Comparison of ENCODE assay signal across 13 cellular contexts in genomic region chr12:132866251-132866828, GRCh38. TPM values are rescaled to one million over a fixed set of nuclear protein-coding genes. Genes with fewer than 3 reads are reported as not detected.
DNase-seq lines count a peak whose midpoint lies in the region; ATAC-seq and TF ChIP-seq lines count a peak whose summit lies in the region.
"Had no signal": no experiment of that assay in that cellular context is flagged by ENCODE, and none has a peak within 500 bp of the region (broad histone marks: within the 10 kb centered on the region; RNA-seq: fewer than 3 reads in every experiment).

No MANE protein-coding gene starts in this region.

- TF ChIP-seq POLR2A in upper lobe of left lung (IDR thresholded peaks at IDR 0.05), result peak in 1 of 4 donors; percentile 60

- CTCF ChIA-PET in Calu3 (lab: Charles Lee), result no interaction called here

- H3K4me1 Mint-ChIP-seq in activated T-helper 17 cell treated with anti-CD3 and anti-CD28 coated beads, Interleukin-2, amount 50 U/mL, for 72 hours, result peaks cover 11% of the 10 kb centered on the region
- no peaks in the 10 kb centered on the region for H3K4me1 Mint-ChIP-seq in Calu3 (ENCODE audit: low read depth, unreplicated experiment)

- no peaks in the 10 kb centered on the region for H3K27me3 ChIP-seq in upper lobe of left lung

- BruUV-seq in Calu3 (replicated peaks; lab: Mats Ljungman, UMichigan), result no TSS peak

- peak in 1 of 2 donors; percentile 9 for ATAC-seq in activated naive CD4-positive, alpha-beta T cell treated with anti-CD3 and anti-CD28 coated beads, Interleukin-2, amount 50 U/mL, for 72 hours
- ATAC-seq in activated T-helper 17 cell treated with anti-CD3 and anti-CD28 coated beads, Interleukin-2, amount 50 U/mL, for 72 hours (replicated peaks), result no peak
- ATAC-seq in upper lobe of left lung (ENCODE audit: low FRiP score in 2 of 2), result no peak
- ATAC-seq: GM12878, left colon had no signal

- WGBS in upper lobe of left lung, 2 donors, result 77 to 79% methylated on average over 13 to 14 of the region's 14 CpGs

- H3K9me3 ChIP-seq in upper lobe of left lung, result no peaks in the 10 kb centered on the region

- H3K36me3 ChIP-seq in upper lobe of left lung, result peaks cover 17 to 87% (median 62%) of the 10 kb centered on the region in 4 donors

- peak overlapping the region; percentile 71 to 90 for H3K27ac Mint-ChIP-seq in activated naive CD4-positive, alpha-beta T cell treated with anti-CD3 and anti-CD28 coated beads, Interleukin-2, amount 50 U/mL, for 72 hours
- peak overlapping the region; percentile 90 for H3K27ac Mint-ChIP-seq in activated T-helper 17 cell treated with anti-CD3 and anti-CD28 coated beads, Interleukin-2, amount 50 U/mL, for 72 hours
- H3K27ac Mint-ChIP-seq in Calu3 (ENCODE audit: unreplicated experiment), result no peak overlapping the region

- no peaks in the 10 kb centered on the region for H3K4me1 ChIP-seq in upper lobe of left lung

- no peak for TF ChIP-seq EP300 in upper lobe of left lung (IDR thresholded peaks at IDR 0.05)

- peak overlapping the region in 3 of 4 donors; percentile 8 to 38 (median 31) for H3K27ac ChIP-seq in upper lobe of left lung

- H3K4me3 ChIP-seq in fibroblast of the aortic adventitia (ENCODE audit: low read depth, low read length) (no peak overlapping the region), upper lobe of left lung (no peak overlapping the region)
- H3K4me3 ChIP-seq: GM12878 had no signal

- H3K9me3 Mint-ChIP-seq in activated naive CD4-positive, alpha-beta T cell treated with anti-CD3 and anti-CD28 coated beads, Interleukin-2, amount 50 U/mL, for 72 hours, result no peaks in the 10 kb centered on the region
- H3K9me3 Mint-ChIP-seq in activated T-helper 17 cell treated with anti-CD3 and anti-CD28 coated beads, Interleukin-2, amount 50 U/mL, for 72 hours, result no peaks in the 10 kb centered on the region
- peaks cover 8% of the 10 kb centered on the region for H3K9me3 Mint-ChIP-seq in Calu3 (ENCODE audit: low read depth, unreplicated experiment)
- H3K9me3 Mint-ChIP-seq: CD4-positive, alpha-beta memory T cell had no signal

- DNase-seq in activated naive CD4-positive, alpha-beta T cell treated with anti-CD3 and anti-CD28 coated beads, Interleukin-2, amount 50 U/mL, for 72 hours (ENCODE audit: low spot score in 2 of 2), result no peak
- DNase-seq in activated naive CD4-positive, alpha-beta T cell treated with anti-CD3 and anti-CD28 coated beads, Interleukin-2, amount 50 U/mL, for 16 hours, result no peak
- DNase-seq in fibroblast of the aortic adventitia (ENCODE audit: low read depth) (peak; percentile 57), upper lobe of left lung (no peak), NCI-H1092 treated with DMSO at 0.1 percent for 48 hours (lab: John Stamatoyannopoulos, UW) (no peak), Calu3 (no peak)
- no peak for DNase-seq in activated effector memory CD4-positive, alpha-beta T cell treated with Interleukin-2 at 50 U/mL for 16 hours
- DNase-seq: effector memory CD4-positive, alpha-beta T cell; left colon; NCI-H1105 treated with DMSO at 0.1 percent for 48 hours had no signal

- H3K36me3 Mint-ChIP-seq in activated naive CD4-positive, alpha-beta T cell treated with anti-CD3 and anti-CD28 coated beads, Interleukin-2, amount 50 U/mL, for 72 hours, result peaks cover 16 to 24% of the 10 kb centered on the region in 2 donors
- peaks cover 80% of the 10 kb centered on the region for H3K36me3 Mint-ChIP-seq in activated T-helper 17 cell treated with anti-CD3 and anti-CD28 coated beads, Interleukin-2, amount 50 U/mL, for 72 hours (ENCODE audit: low read depth)
- H3K36me3 Mint-ChIP-seq in Calu3 (ENCODE audit: insufficient read depth, unreplicated experiment), result peaks cover 30% of the 10 kb centered on the region

- no peaks in the 10 kb centered on the region for H3K27me3 Mint-ChIP-seq in activated T-helper 17 cell treated with anti-CD3 and anti-CD28 coated beads, Interleukin-2, amount 50 U/mL, for 72 hours
- H3K27me3 Mint-ChIP-seq in Calu3 (ENCODE audit: unreplicated experiment), result no peaks in the 10 kb centered on the region
- H3K27me3 Mint-ChIP-seq: CD4-positive, alpha-beta memory T cell had no signal

- intact Hi-C loops in Calu3 (cut with micrococcal nuclease; ENCODE audit: unreplicated experiment), result no loop called here

- TF ChIP-seq CTCF in fibroblast of the aortic adventitia (IDR thresholded peaks at IDR 0.05; ENCODE audit: insufficient read depth, low read length) (no peak), upper lobe of left lung (IDR thresholded peaks at IDR 0.05) (no peak), Calu3 (IDR thresholded peaks at IDR 0.05; ENCODE audit: unreplicated experiment) (no peak)

- peak overlapping the region; percentile 44 for H3K4me3 Mint-ChIP-seq in activated T-helper 17 cell treated with anti-CD3 and anti-CD28 coated beads, Interleukin-2, amount 50 U/mL, for 72 hours
- H3K4me3 Mint-ChIP-seq in Calu3 (ENCODE audit: low read depth, unreplicated experiment), result no peak overlapping the region

RNA-seq across cellular contexts. Expression of gene CHFR, which starts 21.1 kb away (rescaled TPM):
- total RNA-seq in activated naive CD4-positive, alpha-beta T cell treated with anti-CD3 and anti-CD28 coated beads, Interleukin-2, amount 50 U/mL, for 72 hours, result 10 to 100 TPM; 60.4 to 73.2 TPM
- total RNA-seq in activated T-helper 17 cell treated with anti-CD3 and anti-CD28 coated beads, Interleukin-2, amount 50 U/mL, for 72 hours, result 10 to 100 TPM; 41.5 to 59.9 TPM
- total RNA-seq in fibroblast of the aortic adventitia (ENCODE audit: low replicate concordance) (24.3 and 41.9 TPM in 2 replicates), upper lobe of left lung (100 to 1,000 TPM in 2 of 6 donors, 10 to 100 TPM in 4; 42.2 to 136 (median 50.5) TPM), Calu3 (2022) (47.2 and 49.5 TPM in 2 replicates)

RNA-seq across cellular contexts. Expression of gene GOLGA3, which starts 37.7 kb away (rescaled TPM):
- 10 to 100 TPM; 44.0 to 52.7 TPM for total RNA-seq in activated naive CD4-positive, alpha-beta T cell treated with anti-CD3 and anti-CD28 coated beads, Interleukin-2, amount 50 U/mL, for 72 hours
- total RNA-seq in activated T-helper 17 cell treated with anti-CD3 and anti-CD28 coated beads, Interleukin-2, amount 50 U/mL, for 72 hours, result 10 to 100 TPM; 51.8 to 56.8 TPM
- total RNA-seq in fibroblast of the aortic adventitia (ENCODE audit: low replicate concordance) (88.3 and 104 TPM in 2 replicates), upper lobe of left lung (100 to 1,000 TPM in 1 of 6 donors, 10 to 100 TPM in 5; 53.8 to 116 (median 77.9) TPM), Calu3 (2022) (116 and 117 TPM in 2 replicates)
